ENCODE assay signal across 2 cellular contexts in the genomic region with DNA sequence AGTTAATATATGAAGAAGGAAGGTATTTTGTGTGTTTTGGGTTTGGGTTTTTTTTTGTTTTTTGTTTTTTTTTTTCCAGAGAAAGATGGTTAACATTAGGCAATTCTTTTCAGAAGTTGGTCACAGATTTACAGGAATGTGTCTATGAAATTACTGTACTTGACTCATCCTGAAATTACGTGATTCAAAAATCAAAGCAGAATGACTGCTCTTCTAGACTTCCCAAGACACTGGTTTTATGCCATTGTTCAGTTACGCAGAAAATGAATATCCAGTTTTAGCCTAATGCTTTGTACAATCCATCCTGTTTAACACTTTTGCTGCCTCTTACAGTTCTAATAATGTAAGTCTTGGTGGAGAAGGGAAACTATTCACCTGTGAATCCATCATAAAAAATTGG.
TF ChIP-seq lines count a peak whose summit lies in the region.

No MANE protein-coding gene starts in this region.

TF ChIP-seq in IMR-90, 13 proteins besides CTCF, POLR2A, EP300 and RAD21:
- TF ChIP-seq BHLHE40 (IDR thresholded peaks at IDR 0.05; ENCODE audit: low read depth, low read length) (no peak), MAFK (IDR thresholded peaks at IDR 0.05; ENCODE audit: low read depth, low read length) (no peak), MXI1 (IDR thresholded peaks at IDR 0.05; ENCODE audit: borderline replicate concordance, low read depth, low read length) (no peak), CHD1 (IDR thresholded peaks at IDR 0.05; ENCODE audit: low read depth, low read length) (no peak), NFE2L2 (IDR thresholded peaks at IDR 0.05; ENCODE audit: low read depth, low read length) (no peak), RCOR1 (IDR thresholded peaks at IDR 0.05; ENCODE audit: insufficient replicate concordance, low read length) (no peak), RFX5 (IDR thresholded peaks at IDR 0.05; ENCODE audit: low read depth, low read length) (no peak), CEBPB (IDR thresholded peaks at IDR 0.05; ENCODE audit: low read depth, low read length) (no peak; the same call in 1 of the 2 replicates), SMC3 (IDR thresholded peaks at IDR 0.05; ENCODE audit: low read depth, low read length) (no peak), MAZ (IDR thresholded peaks at IDR 0.05; ENCODE audit: borderline replicate concordance, low read depth, low read length) (no peak), FOS (IDR thresholded peaks at IDR 0.05; ENCODE audit: low read depth, low read length) (no peak)
- TF ChIP-seq, protein P1, sequence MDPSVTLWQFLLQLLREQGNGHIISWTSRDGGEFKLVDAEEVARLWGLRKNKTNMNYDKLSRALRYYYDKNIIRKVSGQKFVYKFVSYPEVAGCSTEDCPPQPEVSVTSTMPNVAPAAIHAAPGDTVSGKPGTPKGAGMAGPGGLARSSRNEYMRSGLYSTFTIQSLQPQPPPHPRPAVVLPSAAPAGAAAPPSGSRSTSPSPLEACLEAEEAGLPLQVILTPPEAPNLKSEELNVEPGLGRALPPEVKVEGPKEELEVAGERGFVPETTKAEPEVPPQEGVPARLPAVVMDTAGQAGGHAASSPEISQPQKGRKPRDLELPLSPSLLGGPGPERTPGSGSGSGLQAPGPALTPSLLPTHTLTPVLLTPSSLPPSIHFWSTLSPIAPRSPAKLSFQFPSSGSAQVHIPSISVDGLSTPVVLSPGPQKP (IDR thresholded peaks at IDR 0.05; ENCODE audit: borderline replicate concordance, low read depth, low read length) = no peak
- TF ChIP-seq, protein P2, sequence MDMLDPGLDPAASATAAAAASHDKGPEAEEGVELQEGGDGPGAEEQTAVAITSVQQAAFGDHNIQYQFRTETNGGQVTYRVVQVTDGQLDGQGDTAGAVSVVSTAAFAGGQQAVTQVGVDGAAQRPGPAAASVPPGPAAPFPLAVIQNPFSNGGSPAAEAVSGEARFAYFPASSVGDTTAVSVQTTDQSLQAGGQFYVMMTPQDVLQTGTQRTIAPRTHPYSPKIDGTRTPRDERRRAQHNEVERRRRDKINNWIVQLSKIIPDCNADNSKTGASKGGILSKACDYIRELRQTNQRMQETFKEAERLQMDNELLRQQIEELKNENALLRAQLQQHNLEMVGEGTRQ (IDR thresholded peaks at IDR 0.05; ENCODE audit: low read depth, low read length) = no peak

TF ChIP-seq in SK-N-SH treated with all-trans-retinoic acid at 6 μM for 48 hours, 23 proteins besides CTCF, POLR2A, EP300 and RAD21:
- TF ChIP-seq TOX (CRISPR knock-in tag; IDR thresholded peaks at IDR 0.05; ENCODE audit: borderline replicate concordance) = no peak
- TF ChIP-seq GLIS3 (CRISPR knock-in tag; IDR thresholded peaks at IDR 0.05) = no peak
- TF ChIP-seq OSR1 (CRISPR knock-in tag; IDR thresholded peaks at IDR 0.05) = no peak
- no peak for TF ChIP-seq ISL1 (CRISPR knock-in tag; IDR thresholded peaks at IDR 0.05)
- TF ChIP-seq CSDC2 (CRISPR knock-in tag; IDR thresholded peaks at IDR 0.05) = no peak
- TF ChIP-seq BACH2 (CRISPR knock-in tag; IDR thresholded peaks at IDR 0.05; ENCODE audit: borderline replicate concordance) = no peak
- TF ChIP-seq SNAI2 (CRISPR knock-in tag; IDR thresholded peaks at IDR 0.05) = no peak
- no peak for TF ChIP-seq ZFP3 (CRISPR knock-in tag; IDR thresholded peaks at IDR 0.05)
- TF ChIP-seq, protein P3, sequence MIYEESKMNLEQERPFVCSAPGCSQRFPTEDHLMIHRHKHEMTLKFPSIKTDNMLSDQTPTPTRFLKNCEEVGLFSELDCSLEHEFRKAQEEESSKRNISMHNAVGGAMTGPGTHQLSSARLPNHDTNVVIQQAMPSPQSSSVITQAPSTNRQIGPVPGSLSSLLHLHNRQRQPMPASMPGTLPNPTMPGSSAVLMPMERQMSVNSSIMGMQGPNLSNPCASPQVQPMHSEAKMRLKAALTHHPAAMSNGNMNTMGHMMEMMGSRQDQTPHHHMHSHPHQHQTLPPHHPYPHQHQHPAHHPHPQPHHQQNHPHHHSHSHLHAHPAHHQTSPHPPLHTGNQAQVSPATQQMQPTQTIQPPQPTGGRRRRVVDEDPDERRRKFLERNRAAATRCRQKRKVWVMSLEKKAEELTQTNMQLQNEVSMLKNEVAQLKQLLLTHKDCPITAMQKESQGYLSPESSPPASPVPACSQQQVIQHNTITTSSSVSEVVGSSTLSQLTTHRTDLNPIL (CRISPR knock-in tag; IDR thresholded peaks at IDR 0.05; ENCODE audit: low read depth) = no peak
